8 cellular contexts compared by ENCODE assay signal in genomic region chr7:66739477-66739876, GRCh38. TPM values are rescaled to one million over a fixed set of nuclear protein-coding genes. Genes with fewer than 3 reads are reported as not detected.
A peak's percentile ranks its signal among the peaks of the same experiment; 100 is the strongest.
DNase-seq lines count a peak whose midpoint lies in the region; ATAC-seq and TF ChIP-seq lines count a peak whose summit lies in the region.

No MANE protein-coding gene starts in this region.

- H3K9ac ChIP-seq in NT2/D1 (ENCODE audit: insufficient read length, low read depth) (peak overlapping the region; percentile 96), endocrine pancreas (ENCODE audit: control insufficient read depth, insufficient read depth, low read length) (peak overlapping the region; percentile 60)

- H3K27ac Mint-ChIP-seq in CD8-positive, alpha-beta memory T cell: peak overlapping the region; percentile 91 to 99 (median 96)

- peaks cover 45 to 73% (median 46%) of the 10 kb centered on the region in 3 donors for H3K4me1 Mint-ChIP-seq in CD8-positive, alpha-beta memory T cell

- H3K36me3 ChIP-seq in CD8-positive, alpha-beta memory T cell (ENCODE audit: insufficient read depth, low read length): no peaks in the 10 kb centered on the region
- peaks cover 31% of the 10 kb centered on the region for H3K36me3 ChIP-seq in NT2/D1 (ENCODE audit: insufficient read depth, insufficient read length, low read length)
- no peaks in the 10 kb centered on the region for H3K36me3 ChIP-seq in endocrine pancreas (ENCODE audit: control insufficient read depth, insufficient read depth, low read length)
- no peaks in the 10 kb centered on the region for H3K36me3 ChIP-seq in ovary

- CTCF ChIA-PET in CD8-positive, alpha-beta memory T cell (lab: Charles Lee): interaction anchor here (1.4 to 2.0 kb wide), 2 partner anchors 9 to 105 kb away, joined by 5 read pairs; no protein-coding TSS in a partner anchor

- no peak for TF ChIP-seq CTCF in ovary (IDR thresholded peaks at IDR 0.05)

- ATAC-seq in GM21367 (IDR thresholded peaks at IDR 0.05; ENCODE audit: unreplicated experiment): no peak
- ATAC-seq in HG03025 (IDR thresholded peaks at IDR 0.05; ENCODE audit: low FRiP score, unreplicated experiment): no peak

- DNase-seq in CD8-positive, alpha-beta memory T cell: no peak
- no peak for DNase-seq in NT2/D1 (ENCODE audit: low read depth, low spot score)
- no peak for DNase-seq in ovary
- DNase-seq in stimulated activated CD4-positive, alpha-beta T cell treated with anti-CD3 and anti-CD28 coated beads, Interleukin-4, amount 100 ng/mL, for 24 hours: no peak
- no peak for DNase-seq in globus pallidus (ENCODE audit: low spot score)

- H3K36me3 Mint-ChIP-seq in CD8-positive, alpha-beta memory T cell: peaks cover 4 to 28% (median 5%) of the 10 kb centered on the region in 3 donors

- no peak for TF ChIP-seq POLR2A in ovary (IDR thresholded peaks at IDR 0.05)

- H3K4me3 Mint-ChIP-seq in CD8-positive, alpha-beta memory T cell: peak overlapping the region; percentile 93 to 97 (median 95)

- peaks cover 6% of the 10 kb centered on the region for H3K4me1 ChIP-seq in CD8-positive, alpha-beta memory T cell (ENCODE audit: insufficient read depth, low read length)
- H3K4me1 ChIP-seq in NT2/D1 (ENCODE audit: insufficient read depth, insufficient read length): no peaks in the 10 kb centered on the region
- no peaks in the 10 kb centered on the region for H3K4me1 ChIP-seq in endocrine pancreas (ENCODE audit: control insufficient read depth, insufficient read depth, low read length)
- peaks cover 5% of the 10 kb centered on the region for H3K4me1 ChIP-seq in ovary (ENCODE audit: insufficient read depth)

- intact Hi-C loops in ovary (cut with DNase I): no loop called here

- H3K9me3 ChIP-seq in CD8-positive, alpha-beta memory T cell (ENCODE audit: low read length): no peaks in the 10 kb centered on the region
- peaks cover 17% of the 10 kb centered on the region for H3K9me3 ChIP-seq in NT2/D1 (ENCODE audit: insufficient read depth, low read length)
- peaks cover 2% of the 10 kb centered on the region for H3K9me3 ChIP-seq in endocrine pancreas (ENCODE audit: control insufficient read depth, low read length)
- peaks cover 0 to 3% of the 10 kb centered on the region in 2 donors for H3K9me3 ChIP-seq in ovary

- POLR2A ChIA-PET in CD8-positive, alpha-beta memory T cell (lab: Charles Lee): interaction anchor here (1.4 to 1.6 kb wide), 6 partner anchors 85 to 256 kb away, joined by 3 to 8 read pairs (median 6); partner anchors contain the start of genes KCTD7 and SBDS

- peak overlapping the region; percentile 95 for H3K27ac ChIP-seq in CD8-positive, alpha-beta memory T cell (ENCODE audit: low read depth, low read length)
- peak overlapping the region in 1 of 2 donors; percentile 91 for H3K27ac ChIP-seq in ovary

- H3K27me3 Mint-ChIP-seq in CD8-positive, alpha-beta memory T cell: peaks cover 0 to 1% of the 10 kb centered on the region in 2 donors

- peaks cover 0 to 6% (median 0%) of the 10 kb centered on the region in 5 donors for H3K9me3 Mint-ChIP-seq in CD8-positive, alpha-beta memory T cell

- TF ChIP-seq EP300 in ovary (IDR thresholded peaks at IDR 0.05): no peak

- 81 to 88% (median 83%) methylated on average over 14 of the region's 14 CpGs for WGBS in ovary, 3 donors

- peak overlapping the region; percentile 79 for H3K4me3 ChIP-seq in CD8-positive, alpha-beta memory T cell (ENCODE audit: low read length)
- H3K4me3 ChIP-seq in NT2/D1 (ENCODE audit: insufficient read length, low read depth): peak overlapping the region; percentile 79
- H3K4me3 ChIP-seq in endocrine pancreas (ENCODE audit: control insufficient read depth, insufficient read depth, low read length): peak overlapping the region; percentile 77
- peak overlapping the region; percentile 99 for H3K4me3 ChIP-seq in ovary

- no peaks in the 10 kb centered on the region for H3K27me3 ChIP-seq in CD8-positive, alpha-beta memory T cell (ENCODE audit: insufficient read depth, low read length, poor library complexity, severe bottlenecking)
- no peaks in the 10 kb centered on the region for H3K27me3 ChIP-seq in NT2/D1 (ENCODE audit: insufficient read depth, insufficient read length)
- no peaks in the 10 kb centered on the region for H3K27me3 ChIP-seq in endocrine pancreas (ENCODE audit: control insufficient read depth, insufficient read depth, low read length)
- H3K27me3 ChIP-seq in ovary: no peaks in the 10 kb centered on the region

RNA-seq across cellular contexts. Expression of gene RABGEF1, which starts 1.1 kb away (rescaled TPM):
- 10 to 100 TPM; 25.7 to 26.3 TPM for total RNA-seq in CD8-positive, alpha-beta memory T cell
- polyA plus RNA-seq in CD8-positive, alpha-beta memory T cell: 24.4 TPM
- total RNA-seq in ovary: 10 to 100 TPM; 22.2 to 29.9 (median 25.4) TPM
- 10 to 100 TPM; 13.1 to 28.0 TPM for polyA plus RNA-seq in ovary
